17 cellular contexts compared by ENCODE assay signal in the genomic region with DNA sequence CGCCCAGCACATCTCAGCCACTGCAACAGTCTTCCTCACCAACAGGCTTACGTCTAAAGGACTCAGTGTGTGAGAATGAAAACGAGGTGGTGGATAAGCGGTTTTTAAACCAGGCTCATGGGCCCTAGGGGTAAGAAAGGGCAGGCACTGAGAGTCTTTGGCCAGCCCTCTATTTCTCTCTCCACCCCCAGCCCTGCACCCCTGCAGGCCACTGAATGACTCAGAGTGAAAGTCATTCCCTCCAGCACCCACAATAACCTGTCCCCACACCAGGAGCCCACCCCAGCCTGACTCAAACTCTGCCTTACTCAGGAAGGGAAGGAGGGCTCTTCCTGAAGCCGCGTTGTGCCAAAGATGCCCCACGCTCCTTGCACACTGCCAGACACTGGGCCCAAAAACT.
"Had no signal": no experiment of that assay in that cellular context is flagged by ENCODE, and none has a peak within 500 bp of the region (broad histone marks: within the 10 kb centered on the region; RNA-seq: fewer than 3 reads in every experiment).

No MANE protein-coding gene starts in this region.

- H3K36me3 Mint-ChIP-seq: activated CD8-positive, alpha-beta memory T cell treated with anti-CD3 and anti-CD28 coated beads, Interleukin-2, amount 10 ng/mL, durations not matched to agents 7 days and 5 days; natural killer cell had no signal

- H3K4me1 Mint-ChIP-seq: activated CD8-positive, alpha-beta memory T cell treated with anti-CD3 and anti-CD28 coated beads, Interleukin-2, amount 10 ng/mL, durations not matched to agents 7 days and 5 days had no signal

- H3K4me3 ChIP-seq: lower lobe of right lung, right atrium auricular region, thyroid gland, uterus had no signal

- H3K27me3 ChIP-seq: foreskin keratinocyte, right atrium auricular region, thyroid gland, uterus had no signal

- ATAC-seq: activated CD8-positive, alpha-beta memory T cell treated with anti-CD3 and anti-CD28 coated beads, Interleukin-2, amount 10 ng/mL, durations not matched to agents 7 days and 5 days; foreskin keratinocyte; lower lobe of right lung; natural killer cell had no signal

- H3K27ac Mint-ChIP-seq: activated CD8-positive, alpha-beta memory T cell treated with anti-CD3 and anti-CD28 coated beads, Interleukin-2, amount 10 ng/mL, durations not matched to agents 7 days and 5 days; activated naive CD8-positive, alpha-beta T cell; natural killer cell had no signal

- H3K4me3 Mint-ChIP-seq: activated CD8-positive, alpha-beta memory T cell treated with anti-CD3 and anti-CD28 coated beads, Interleukin-2, amount 10 ng/mL, durations not matched to agents 7 days and 5 days; activated naive CD8-positive, alpha-beta T cell; natural killer cell had no signal

- DNase-seq: activated CD4-positive, alpha-beta T cell treated with anti-CD3 and anti-CD28 coated beads for 1 hour; activated CD4-positive, alpha-beta T cell treated with anti-CD3 and anti-CD28 coated beads, Interleukin-2, amount 50 U/mL, for 48 hours; activated CD8-positive, alpha-beta memory T cell treated with anti-CD3 and anti-CD28 coated beads, Interleukin-2, amount 10 ng/mL, durations not matched to agents 7 days and 5 days; activated gamma-delta T cell; activated T-cell treated with anti-CD3 and anti-CD28 coated beads, Interleukin-2, amount 50 U/mL, for 48 hours; foreskin keratinocyte; head of caudate nucleus; kidney glomerular epithelial cell; lower lobe of right lung; natural killer cell; nucleus accumbens; small intestine; T-helper 2 cell; thyroid gland; uterus had no signal

- H3K36me3 ChIP-seq: lower lobe of right lung, right atrium auricular region, thyroid gland, uterus had no signal

- H3K27me3 Mint-ChIP-seq: activated CD8-positive, alpha-beta memory T cell treated with anti-CD3 and anti-CD28 coated beads, Interleukin-2, amount 10 ng/mL, durations not matched to agents 7 days and 5 days; activated naive CD8-positive, alpha-beta T cell had no signal

- H3K27ac ChIP-seq: foreskin keratinocyte, lower lobe of right lung, right atrium auricular region, thyroid gland, uterus had no signal

- H3K9me3 ChIP-seq: right atrium auricular region, thyroid gland, uterus had no signal
